Comparison of ENCODE assay signal across 1 cellular context in the genomic region with DNA sequence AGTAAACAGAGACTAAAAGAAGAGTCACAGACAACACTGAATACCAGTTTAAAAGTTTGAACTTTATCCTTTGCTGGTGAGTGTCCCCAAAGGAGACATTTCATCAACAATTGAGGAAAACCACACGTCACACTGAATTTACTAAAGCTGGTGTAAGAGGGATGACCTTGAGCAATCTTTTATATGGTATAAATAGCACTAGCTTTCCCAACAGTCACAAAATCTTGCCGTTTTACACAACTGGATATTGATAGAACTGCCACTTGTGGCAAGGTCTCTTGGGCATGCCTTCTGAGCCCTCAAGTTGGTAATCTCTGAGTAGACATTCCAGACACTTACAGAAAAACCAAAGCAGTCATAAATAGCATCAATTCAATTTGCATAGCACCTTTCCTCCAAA.
TF ChIP-seq lines count a peak whose summit lies in the region.

No MANE protein-coding gene starts in this region.

TF ChIP-seq in GM23338, 12 proteins besides CTCF, POLR2A, EP300 and RAD21 (continued from another document):
- TF ChIP-seq, protein P1, sequence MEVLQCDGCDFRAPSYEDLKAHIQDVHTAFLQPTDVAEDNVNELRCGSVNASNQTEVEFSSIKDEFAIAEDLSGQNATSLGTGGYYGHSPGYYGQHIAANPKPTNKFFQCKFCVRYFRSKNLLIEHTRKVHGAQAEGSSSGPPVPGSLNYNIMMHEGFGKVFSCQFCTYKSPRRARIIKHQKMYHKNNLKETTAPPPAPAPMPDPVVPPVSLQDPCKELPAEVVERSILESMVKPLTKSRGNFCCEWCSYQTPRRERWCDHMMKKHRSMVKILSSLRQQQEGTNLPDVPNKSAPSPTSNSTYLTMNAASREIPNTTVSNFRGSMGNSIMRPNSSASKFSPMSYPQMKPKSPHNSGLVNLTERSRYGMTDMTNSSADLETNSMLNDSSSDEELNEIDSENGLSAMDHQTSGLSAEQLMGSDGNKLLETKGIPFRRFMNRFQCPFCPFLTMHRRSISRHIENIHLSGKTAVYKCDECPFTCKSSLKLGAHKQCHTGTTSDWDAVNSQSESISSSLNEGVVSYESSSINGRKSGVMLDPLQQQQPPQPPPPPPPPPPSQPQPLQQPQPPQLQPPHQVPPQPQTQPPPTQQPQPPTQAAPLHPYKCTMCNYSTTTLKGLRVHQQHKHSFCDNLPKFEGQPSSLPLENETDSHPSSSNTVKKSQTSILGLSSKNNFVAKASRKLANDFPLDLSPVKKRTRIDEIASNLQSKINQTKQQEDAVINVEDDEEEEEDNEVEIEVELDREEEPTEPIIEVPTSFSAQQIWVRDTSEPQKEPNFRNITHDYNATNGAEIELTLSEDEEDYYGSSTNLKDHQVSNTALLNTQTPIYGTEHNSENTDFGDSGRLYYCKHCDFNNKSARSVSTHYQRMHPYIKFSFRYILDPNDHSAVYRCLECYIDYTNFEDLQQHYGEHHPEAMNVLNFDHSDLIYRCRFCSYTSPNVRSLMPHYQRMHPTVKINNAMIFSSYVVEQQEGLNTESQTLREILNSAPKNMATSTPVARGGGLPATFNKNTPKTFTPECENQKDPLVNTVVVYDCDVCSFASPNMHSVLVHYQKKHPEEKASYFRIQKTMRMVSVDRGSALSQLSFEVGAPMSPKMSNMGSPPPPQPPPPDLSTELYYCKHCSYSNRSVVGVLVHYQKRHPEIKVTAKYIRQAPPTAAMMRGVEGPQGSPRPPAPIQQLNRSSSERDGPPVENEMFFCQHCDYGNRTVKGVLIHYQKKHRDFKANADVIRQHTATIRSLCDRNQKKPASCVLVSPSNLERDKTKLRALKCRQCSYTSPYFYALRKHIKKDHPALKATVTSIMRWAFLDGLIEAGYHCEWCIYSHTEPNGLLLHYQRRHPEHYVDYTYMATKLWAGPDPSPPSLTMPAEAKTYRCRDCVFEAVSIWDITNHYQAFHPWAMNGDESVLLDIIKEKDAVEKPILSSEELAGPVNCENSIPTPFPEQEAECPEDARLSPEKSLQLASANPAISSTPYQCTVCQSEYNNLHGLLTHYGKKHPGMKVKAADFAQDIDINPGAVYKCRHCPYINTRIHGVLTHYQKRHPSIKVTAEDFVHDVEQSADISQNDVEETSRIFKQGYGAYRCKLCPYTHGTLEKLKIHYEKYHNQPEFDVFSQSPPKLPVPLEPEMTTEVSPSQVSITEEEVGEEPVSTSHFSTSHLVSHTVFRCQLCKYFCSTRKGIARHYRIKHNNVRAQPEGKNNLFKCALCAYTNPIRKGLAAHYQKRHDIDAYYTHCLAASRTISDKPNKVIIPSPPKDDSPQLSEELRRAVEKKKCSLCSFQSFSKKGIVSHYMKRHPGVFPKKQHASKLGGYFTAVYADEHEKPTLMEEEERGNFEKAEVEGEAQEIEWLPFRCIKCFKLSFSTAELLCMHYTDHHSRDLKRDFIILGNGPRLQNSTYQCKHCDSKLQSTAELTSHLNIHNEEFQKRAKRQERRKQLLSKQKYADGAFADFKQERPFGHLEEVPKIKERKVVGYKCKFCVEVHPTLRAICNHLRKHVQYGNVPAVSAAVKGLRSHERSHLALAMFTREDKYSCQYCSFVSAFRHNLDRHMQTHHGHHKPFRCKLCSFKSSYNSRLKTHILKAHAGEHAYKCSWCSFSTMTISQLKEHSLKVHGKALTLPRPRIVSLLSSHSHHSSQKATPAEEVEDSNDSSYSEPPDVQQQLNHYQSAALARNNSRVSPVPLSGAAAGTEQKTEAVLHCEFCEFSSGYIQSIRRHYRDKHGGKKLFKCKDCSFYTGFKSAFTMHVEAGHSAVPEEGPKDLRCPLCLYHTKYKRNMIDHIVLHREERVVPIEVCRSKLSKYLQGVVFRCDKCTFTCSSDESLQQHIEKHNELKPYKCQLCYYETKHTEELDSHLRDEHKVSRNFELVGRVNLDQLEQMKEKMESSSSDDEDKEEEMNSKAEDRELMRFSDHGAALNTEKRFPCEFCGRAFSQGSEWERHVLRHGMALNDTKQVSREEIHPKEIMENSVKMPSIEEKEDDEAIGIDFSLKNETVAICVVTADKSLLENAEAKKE (CRISPR knock-in tag; IDR thresholded peaks at IDR 0.05), result no peak
- no peak for TF ChIP-seq JUNB (IDR thresholded peaks at IDR 0.05; ENCODE audit: unreplicated experiment)
